20 cellular contexts compared by ENCODE assay signal in the genomic region with DNA sequence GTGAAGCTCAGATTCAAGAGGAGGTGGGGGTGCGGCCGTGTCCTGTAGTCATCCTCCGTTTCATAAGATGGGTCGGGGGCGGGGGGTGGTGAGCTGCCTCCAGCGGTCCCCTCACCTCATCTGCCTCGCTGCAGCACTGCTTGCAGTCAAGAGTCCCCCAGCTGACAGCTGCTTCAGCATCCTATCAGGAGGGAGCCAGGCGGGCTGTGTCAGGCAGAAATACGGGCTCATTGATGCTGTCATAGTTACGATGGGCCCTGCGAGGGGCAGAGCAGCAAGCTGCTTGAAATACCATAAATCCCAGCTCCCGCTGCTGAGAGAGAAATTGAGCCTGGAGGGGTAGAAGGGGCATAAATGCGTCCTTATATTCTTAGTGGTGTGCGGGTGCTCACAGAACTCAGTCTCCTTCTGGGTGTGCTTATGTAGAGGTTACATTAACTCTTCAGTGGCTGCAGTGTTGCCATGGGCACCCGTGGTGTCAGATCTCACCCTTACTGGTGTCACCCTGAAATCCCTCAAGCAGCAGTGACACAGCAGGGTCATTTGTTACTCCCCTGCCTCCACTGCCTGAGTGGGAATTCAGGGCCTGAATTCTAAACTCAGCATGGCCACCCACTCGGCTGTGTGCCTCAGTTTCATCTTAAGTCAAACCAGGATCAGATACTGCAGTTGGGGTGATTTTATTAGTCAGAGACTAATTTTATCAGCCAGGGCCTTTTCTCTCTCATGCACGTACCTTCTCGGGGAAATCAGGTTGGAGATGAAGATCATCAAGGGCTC.
"Had no signal": no experiment of that assay in that cellular context is flagged by ENCODE, and none has a peak within 500 bp of the region (broad histone marks: within the 10 kb centered on the region; RNA-seq: fewer than 3 reads in every experiment).

No MANE protein-coding gene starts in this region.

- H3K4me1 ChIP-seq: lower lobe of right lung, parathyroid adenoma, spleen had no signal

- H3K79me2 ChIP-seq: parathyroid adenoma had no signal

- H3K9ac ChIP-seq: parathyroid adenoma had no signal

- H3K27me3 ChIP-seq: brain microvascular endothelial cell, sigmoid colon, spleen, tibial nerve, vagina had no signal

- H2AFZ ChIP-seq: parathyroid adenoma had no signal

- DNase-seq: activated CD4-positive, alpha-beta T cell treated with anti-CD3 and anti-CD28 coated beads for 48 hours; activated CD8-positive, alpha-beta memory T cell treated with anti-CD3 and anti-CD28 coated beads for 24 hours; activated CD8-positive, alpha-beta memory T cell treated with anti-CD3 and anti-CD28 coated beads, Interleukin-2, amount 50 U/mL, for 48 hours; activated naive CD4-positive, alpha-beta T cell treated with anti-CD3 and anti-CD28 coated beads for 36 hours; activated naive CD8-positive, alpha-beta T cell treated with anti-CD3 and anti-CD28 coated beads, Interleukin-2, amount 50 U/mL, for 24 hours; brain microvascular endothelial cell; effector memory CD4-positive, alpha-beta T cell; islet precursor cell; left colon; lower lobe of right lung; natural killer cell; sigmoid colon; spleen; stimulated activated CD4-positive, alpha-beta T cell treated with anti-CD3 and anti-CD28 coated beads, Interleukin-4, amount 100 ng/mL, for 4 hours; stimulated activated naive CD4-positive, alpha-beta T cell treated with Interleukin-2 at 50 U/mL for 16 hours had no signal

- H3K9me3 ChIP-seq: lower lobe of right lung, sigmoid colon, spleen, tibial nerve, vagina had no signal

- ATAC-seq: activated naive CD8-positive, alpha-beta T cell treated with anti-CD3 and anti-CD28 coated beads, Interleukin-2, amount 50 U/mL, for 24 hours; left colon; lower lobe of right lung; natural killer cell; WTC11 had no signal

- H3K4me3 ChIP-seq: lower lobe of right lung, sigmoid colon, SK-N-MC, spleen, tibial nerve, vagina had no signal

- H3K27ac ChIP-seq: brain microvascular endothelial cell, lower lobe of right lung, parathyroid adenoma, sigmoid colon, SK-N-MC, spleen, tibial nerve, vagina had no signal
